Comparison of ENCODE assay signal across 1 cellular context in genomic region chr7:130440527-130441365, GRCh38.
A peak's percentile ranks its signal among the peaks of the same experiment; 100 is the strongest.
TF ChIP-seq lines count a peak whose summit lies in the region.

Gene CEP41, minus strand, starts transcription at chr7:130441016. Its CDS starts 50 bp downstream, at chr7:130440966.

TF ChIP-seq in HCT116, 20 proteins besides CTCF, POLR2A, EP300 and RAD21 (continued from another document):
- TF ChIP-seq ZBTB33 (IDR thresholded peaks at IDR 0.05; ENCODE audit: extremely low read depth, insufficient replicate concordance, low read length) = no peak
- TF ChIP-seq MAX (IDR thresholded peaks at IDR 0.05) = peak; percentile 48; the same call in 1 of the 2 replicates
- TF ChIP-seq CEBPB (IDR thresholded peaks at IDR 0.05; ENCODE audit: low read depth) = no peak
- TF ChIP-seq JUND (IDR thresholded peaks at IDR 0.05) = no peak
- TF ChIP-seq EZH2 (IDR thresholded peaks at IDR 0.05) = no peak
- TF ChIP-seq REST (IDR thresholded peaks at IDR 0.05; ENCODE audit: low read depth) = no peak
- peak; percentile 82 for TF ChIP-seq TCF7L2 (IDR thresholded peaks at IDR 0.05; ENCODE audit: borderline replicate concordance, extremely low read depth, insufficient read depth, insufficient read length)
- no peak for TF ChIP-seq SIN3A (IDR thresholded peaks at IDR 0.05; ENCODE audit: low read depth)
- no peak for TF ChIP-seq FOSL1 (IDR thresholded peaks at IDR 0.05; ENCODE audit: low read depth)
- TF ChIP-seq ELF1 (IDR thresholded peaks at IDR 0.05; ENCODE audit: borderline replicate concordance, low read depth) = peak; percentile 24; the same call in 1 of the 2 replicates
- TF ChIP-seq SRF (IDR thresholded peaks at IDR 0.05; ENCODE audit: low read depth) = no peak
- 0 out of 2 replicates have a peak, but pooled peaks have one; percentile 25 for TF ChIP-seq EGR1 (IDR thresholded peaks at IDR 0.05; ENCODE audit: low read depth)
- TF ChIP-seq ZFX (IDR thresholded peaks at IDR 0.05) = no peak
- TF ChIP-seq SP1 (IDR thresholded peaks at IDR 0.05; ENCODE audit: low read depth) = peak; percentile 94
TF ChIP-seq in HCT116: peak in this region for 6.
